Comparison of ENCODE assay signal across 24 cellular contexts in genomic region chr5:108167174-108167573, GRCh38.
"Had no signal": no experiment of that assay in that cellular context is flagged by ENCODE, and none has a peak within 500 bp of the region (broad histone marks: within the 10 kb centered on the region; RNA-seq: fewer than 3 reads in every experiment).

No MANE protein-coding gene starts in this region.

- ATAC-seq: activated CD4-positive, alpha-beta T cell treated with anti-CD3 and anti-CD28 coated beads for 36 hours; activated CD8-positive, alpha-beta T cell treated with anti-CD3 and anti-CD28 coated beads for 36 hours; activated naive CD8-positive, alpha-beta T cell treated with anti-CD3 and anti-CD28 coated beads, Interleukin-2, amount 50 U/mL, for 24 hours; activated T-cell treated with anti-CD3 and anti-CD28 coated beads, Interleukin-2, amount 50 U/mL, for 72 hours had no signal

- H3K27ac ChIP-seq: ascending aorta, cardiac muscle cell, VCaP had no signal

- H3K27me3 Mint-ChIP-seq: activated CD4-positive, alpha-beta T cell treated with anti-CD3 and anti-CD28 coated beads for 36 hours; activated CD8-positive, alpha-beta T cell treated with anti-CD3 and anti-CD28 coated beads for 36 hours; activated naive CD4-positive, alpha-beta T cell treated with anti-CD3 and anti-CD28 coated beads, Interleukin-2, amount 50 U/mL, for 24 hours; activated naive CD8-positive, alpha-beta T cell treated with anti-CD3 and anti-CD28 coated beads, Interleukin-2, amount 50 U/mL, for 24 hours; brain had no signal

- DNase-seq: activated CD4-positive, alpha-beta T cell treated with anti-CD3 and anti-CD28 coated beads for 36 hours; activated CD4-positive, CD25-positive, alpha-beta regulatory T cell; activated CD8-positive, alpha-beta memory T cell treated with anti-CD3 and anti-CD28 coated beads, Interleukin-2, amount 50 U/mL, for 4 hours; activated CD8-positive, alpha-beta T cell treated with anti-CD3 and anti-CD28 coated beads for 36 hours; activated naive CD8-positive, alpha-beta T cell treated with anti-CD3 and anti-CD28 coated beads, Interleukin-2, amount 50 U/mL, for 24 hours; activated T-cell treated with anti-CD3 and anti-CD28 coated beads, Interleukin-2, amount 50 U/mL, for 72 hours; amniotic stem cell; NCI-H1048; NCI-H146; NCI-H187 treated with DMSO at 0.1 percent for 48 hours; NCI-H2081 treated with DMSO at 0.1 percent for 48 hours; NCI-H2171 treated with DMSO at 0.1 percent for 48 hours; NCI-H345; NCI-H510A; NCI-H526 treated with DMSO at 0.1 percent for 48 hours; NK-92 treated with Interleukin-12 subunit alpha and Interleukin-12 subunit beta, amount 100 ng/mL, for 24 hours; SHP77 treated with DMSO at 0.1 percent for 48 hours; T-helper 1 cell had no signal

- H3K4me1 ChIP-seq: ascending aorta had no signal

- H3K9me3 ChIP-seq: ascending aorta had no signal

- H3K27me3 ChIP-seq: ascending aorta, cardiac muscle cell had no signal

- H3K4me3 Mint-ChIP-seq: activated CD4-positive, alpha-beta T cell treated with anti-CD3 and anti-CD28 coated beads for 36 hours; activated CD8-positive, alpha-beta T cell treated with anti-CD3 and anti-CD28 coated beads for 36 hours; activated naive CD4-positive, alpha-beta T cell treated with anti-CD3 and anti-CD28 coated beads, Interleukin-2, amount 50 U/mL, for 24 hours; activated naive CD8-positive, alpha-beta T cell treated with anti-CD3 and anti-CD28 coated beads, Interleukin-2, amount 50 U/mL, for 24 hours; activated T-cell treated with anti-CD3 and anti-CD28 coated beads, Interleukin-2, amount 50 U/mL, for 72 hours; brain had no signal

- H3K27ac Mint-ChIP-seq: activated CD4-positive, alpha-beta T cell treated with anti-CD3 and anti-CD28 coated beads for 36 hours; activated CD8-positive, alpha-beta T cell treated with anti-CD3 and anti-CD28 coated beads for 36 hours; activated naive CD4-positive, alpha-beta T cell treated with anti-CD3 and anti-CD28 coated beads, Interleukin-2, amount 50 U/mL, for 24 hours; activated naive CD8-positive, alpha-beta T cell treated with anti-CD3 and anti-CD28 coated beads, Interleukin-2, amount 50 U/mL, for 24 hours; activated T-cell treated with anti-CD3 and anti-CD28 coated beads, Interleukin-2, amount 50 U/mL, for 72 hours; activated T-helper 2 cell treated with anti-CD3 and anti-CD28 coated beads, Interferon-gamma antibody, Interleukin-2, Interleukin-4, amounts not matched to agents 10 μg/mL and 5 μg/mL and 100 μg/mL, durations not matched to agents 14 hours and 24 hours and 36 hours; brain had no signal

- H3K4me1 Mint-ChIP-seq: activated CD4-positive, alpha-beta T cell treated with anti-CD3 and anti-CD28 coated beads for 36 hours; activated naive CD4-positive, alpha-beta T cell treated with anti-CD3 and anti-CD28 coated beads, Interleukin-2, amount 50 U/mL, for 24 hours; activated naive CD8-positive, alpha-beta T cell treated with anti-CD3 and anti-CD28 coated beads, Interleukin-2, amount 50 U/mL, for 24 hours had no signal

- H3K36me3 ChIP-seq: ascending aorta, cardiac muscle cell had no signal

- H3K4me3 ChIP-seq: ascending aorta, cardiac muscle cell had no signal

- H3K9me3 Mint-ChIP-seq: activated CD8-positive, alpha-beta T cell treated with anti-CD3 and anti-CD28 coated beads for 36 hours; activated naive CD4-positive, alpha-beta T cell treated with anti-CD3 and anti-CD28 coated beads, Interleukin-2, amount 50 U/mL, for 24 hours; activated naive CD8-positive, alpha-beta T cell treated with anti-CD3 and anti-CD28 coated beads, Interleukin-2, amount 50 U/mL, for 24 hours; activated T-cell treated with anti-CD3 and anti-CD28 coated beads, Interleukin-2, amount 50 U/mL, for 72 hours; activated T-helper 2 cell treated with anti-CD3 and anti-CD28 coated beads, Interferon-gamma antibody, Interleukin-2, Interleukin-4, amounts not matched to agents 10 μg/mL and 5 μg/mL and 100 μg/mL, durations not matched to agents 14 hours and 24 hours and 36 hours; brain had no signal
